Comparison of ENCODE assay signal across 11 cellular contexts in genomic region chr2:97730245-97730644, GRCh38. TPM values are rescaled to one million over a fixed set of nuclear protein-coding genes. Genes with fewer than 3 reads are reported as not detected.
DNase-seq lines count a peak whose midpoint lies in the region; ATAC-seq and TF ChIP-seq lines count a peak whose summit lies in the region.
"Had no signal": no experiment of that assay in that cellular context is flagged by ENCODE, and none has a peak within 500 bp of the region (broad histone marks: within the 10 kb centered on the region; RNA-seq: fewer than 3 reads in every experiment).

No MANE protein-coding gene starts in this region.

- peak; percentile 39 for DNase-seq in Calu3
- peak; percentile 31 for DNase-seq in HS-27A (ENCODE audit: low read depth)
- DNase-seq in astrocyte of the spinal cord (ENCODE audit: low read depth, low spot score), result peak; percentile 42
- peak; percentile 36 to 49 for DNase-seq in lung microvascular endothelial cell (ENCODE audit: low read depth in 2 of 2)
- no peak for DNase-seq in NCI-H1436 (lab: John Stamatoyannopoulos, UW)
- DNase-seq in DMS79 treated with DMSO at 0.1 percent for 48 hours (lab: John Stamatoyannopoulos, UW), result no peak
- DNase-seq: activated CD4-positive, CD25-positive, alpha-beta regulatory T cell; activated T-cell treated with anti-CD3 and anti-CD28 coated beads, Interleukin-2, amount 50 U/mL, for 48 hours; Caco-2; thyroid gland had no signal

- H3K4me3 ChIP-seq in astrocyte of the spinal cord (ENCODE audit: low read depth, low read length), result no peak overlapping the region
- H3K4me3 ChIP-seq: thyroid gland had no signal

- intact Hi-C loops in Calu3 (cut with micrococcal nuclease; ENCODE audit: unreplicated experiment), result no loop called here

- H3K27ac Mint-ChIP-seq in Calu3 (ENCODE audit: unreplicated experiment), result no peak overlapping the region

- CTCF ChIA-PET in Calu3 (lab: Charles Lee), result no interaction called here

- H3K9me3 Mint-ChIP-seq in Calu3 (ENCODE audit: low read depth, unreplicated experiment), result no peaks in the 10 kb centered on the region

- peaks cover 20% of the 10 kb centered on the region for H3K27me3 Mint-ChIP-seq in Calu3 (ENCODE audit: unreplicated experiment)

- H3K4me1 Mint-ChIP-seq in Calu3 (ENCODE audit: low read depth, unreplicated experiment), result peaks cover 13% of the 10 kb centered on the region

- no TSS peak for BruUV-seq in Calu3 (replicated peaks; lab: Mats Ljungman, UMichigan)

- H3K36me3 Mint-ChIP-seq in Calu3 (ENCODE audit: insufficient read depth, unreplicated experiment), result no peaks in the 10 kb centered on the region

- no peak for ATAC-seq in HG03520 (IDR thresholded peaks at IDR 0.05; ENCODE audit: unreplicated experiment)

- in situ Hi-C loops in astrocyte of the spinal cord (cut with HindIII; ENCODE audit: low sequenced_read_pairs), result no loop called here

- no peak for TF ChIP-seq CTCF in Calu3 (IDR thresholded peaks at IDR 0.05; ENCODE audit: unreplicated experiment)
- no peak for TF ChIP-seq CTCF in astrocyte of the spinal cord (IDR thresholded peaks at IDR 0.05; ENCODE audit: low read depth, low read length)

- no peak overlapping the region for H3K4me3 Mint-ChIP-seq in Calu3 (ENCODE audit: low read depth, unreplicated experiment)

RNA-seq across cellular contexts. Expression of gene ZAP70, which starts 16.9 kb away (rescaled TPM):
- total RNA-seq in Calu3 (2022), result not detected in 2 replicates
- under 0.01 TPM in 1 of 2 replicates, not detected in the other for total RNA-seq in lung microvascular endothelial cell

Comparison
In these comparisons a context has a peak if more than half of its experiments do, and no peak if none do; other contexts are left out.
1. DNase-seq: peak in Calu3 (single experiment), HS-27A (single experiment), astrocyte of the spinal cord (single experiment) and lung microvascular endothelial cell (2 of 2); none in NCI-H1436 (single experiment) and DMS79 treated with DMSO at 0.1 percent for 48 hours (single experiment).